In the genomic region with DNA sequence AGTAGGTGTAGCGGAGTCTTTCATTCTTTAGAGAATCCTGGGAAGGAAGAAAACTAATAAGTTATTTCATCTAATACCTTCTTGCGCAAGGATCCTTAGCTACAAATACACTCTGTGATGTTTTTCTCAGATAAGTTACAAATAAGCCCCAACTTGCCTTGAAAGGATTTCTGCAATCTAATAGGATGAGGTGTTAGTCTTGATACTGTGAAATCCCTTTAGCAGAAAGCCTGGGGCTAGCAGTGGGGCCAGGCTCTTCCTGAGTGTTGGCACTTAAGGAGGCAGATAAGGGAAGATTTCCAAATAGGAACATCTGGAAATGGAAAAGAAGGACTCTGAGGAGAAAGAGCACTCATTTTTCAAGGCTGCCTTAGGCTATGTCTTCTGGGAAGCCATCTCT, we compare ENCODE assay signal across 25 cellular contexts.
DNase-seq lines count a peak whose midpoint lies in the region; ATAC-seq and TF ChIP-seq lines count a peak whose summit lies in the region.
"Had no signal": no experiment of that assay in that cellular context is flagged by ENCODE, and none has a peak within 500 bp of the region (broad histone marks: within the 10 kb centered on the region; RNA-seq: fewer than 3 reads in every experiment).

No MANE protein-coding gene starts in this region.

- no peak overlapping the region for H3K4me2 ChIP-seq in mesendoderm (ENCODE audit: low read length)
- H3K4me2 ChIP-seq: BLaER1 treated with 17β-estradiol and CSF1 and Interleukin-3, amounts not matched to agents 10 nM and 100 nM; KMS-11 had no signal

- H3K27ac ChIP-seq in mesendoderm (ENCODE audit: low read depth, low read length): peak overlapping the region; percentile 76
- H3K27ac ChIP-seq in ascending aorta: no peak overlapping the region
- H3K27ac ChIP-seq: BLaER1 treated with 17β-estradiol and CSF1 and Interleukin-3, amounts not matched to agents 10 nM and 100 nM; HL-60; KMS-11; Peyer's patch had no signal

- peak overlapping the region; percentile 67 for H2BK15ac ChIP-seq in mesendoderm (replicated peaks; ENCODE audit: low read depth)

- CTCF ChIA-PET in activated CD8-positive, alpha-beta T cell treated with anti-CD3 and anti-CD28 coated beads for 36 hours (lab: Charles Lee): no interaction called here

- peak overlapping the region; percentile 57 for H3K4ac ChIP-seq in mesendoderm (ENCODE audit: low read depth, low read length)

- DNase-seq in GM04504 (ENCODE audit: low read depth) (peak; percentile 13), NCI-H82 treated with DMSO at 0.1 percent for 48 hours (lab: John Stamatoyannopoulos, UW; ENCODE audit: unreplicated experiment) (peak; percentile 90), epithelial cell of esophagus (ENCODE audit: low read depth) (peak; percentile 92), mesendoderm (peak; percentile 93), ascending aorta (ENCODE audit: low spot score in 2 of 2) (no peak)
- no peak for DNase-seq in stimulated activated naive CD4-positive, alpha-beta T cell (lab: John Stamatoyannopoulos, UW)
- DNase-seq in activated CD8-positive, alpha-beta T cell treated with anti-CD3 and anti-CD28 coated beads for 36 hours: no peak
- DNase-seq: ACHN; Caco-2; CD4-positive, alpha-beta memory T cell; DMS 273 treated with DMSO at 0.1 percent for 48 hours; DMS79 treated with DMSO at 0.1 percent for 48 hours; GOT3; HCEC 1CT; NCI-H1092 treated with DMSO at 0.1 percent for 48 hours; NCI-H1436 treated with DMSO at 0.1 percent for 48 hours; NCI-H1930; NCI-H510A; NK-92 treated with Interleukin-12 subunit alpha and Interleukin-12 subunit beta, amount 100 ng/mL, for 24 hours; Peyer's patch had no signal

- no peak overlapping the region for H4K8ac ChIP-seq in mesendoderm (ENCODE audit: low read depth, low read length)

- no peak overlapping the region for H3K9ac ChIP-seq in mesendoderm (ENCODE audit: low read length)
- H3K9ac ChIP-seq: BLaER1 treated with 17β-estradiol and CSF1 and Interleukin-3, amounts not matched to agents 10 nM and 100 nM; KMS-11 had no signal

- H3K9me3 ChIP-seq in ascending aorta: no peaks in the 10 kb centered on the region
- H3K9me3 ChIP-seq: BLaER1 treated with 17β-estradiol and CSF1 and Interleukin-3, amounts not matched to agents 10 nM and 100 nM; Caco-2; Peyer's patch had no signal

- H3K4me3 ChIP-seq in epithelial cell of esophagus (ENCODE audit: low read length) (no peak overlapping the region), mesendoderm (ENCODE audit: low read length) (no peak overlapping the region), ascending aorta (no peak overlapping the region)
- H3K4me3 ChIP-seq: BLaER1 treated with 17β-estradiol and CSF1 and Interleukin-3, amounts not matched to agents 10 nM and 100 nM; Peyer's patch had no signal

- no peaks in the 10 kb centered on the region for H3K79me1 ChIP-seq in mesendoderm (ENCODE audit: low read length)

- peak overlapping the region; percentile 84 for H2BK120ac ChIP-seq in mesendoderm (ENCODE audit: low read depth, low read length)

- no peaks in the 10 kb centered on the region for H3K27me3 Mint-ChIP-seq in activated CD8-positive, alpha-beta T cell treated with anti-CD3 and anti-CD28 coated beads for 36 hours
- H3K27me3 Mint-ChIP-seq: CD4-positive, alpha-beta memory T cell had no signal

- H3K36me3 ChIP-seq in mesendoderm (ENCODE audit: control insufficient read depth, insufficient read depth, low read length) (no peaks in the 10 kb centered on the region), ascending aorta (no peaks in the 10 kb centered on the region)
- H3K36me3 ChIP-seq: BLaER1 treated with 17β-estradiol and CSF1 and Interleukin-3, amounts not matched to agents 10 nM and 100 nM; Peyer's patch had no signal

- H3K9me3 Mint-ChIP-seq in activated CD8-positive, alpha-beta T cell treated with anti-CD3 and anti-CD28 coated beads for 36 hours: no peaks in the 10 kb centered on the region

- intact Hi-C loops in activated CD8-positive, alpha-beta T cell treated with anti-CD3 and anti-CD28 coated beads for 36 hours (cut with micrococcal nuclease): no loop called here
- intact Hi-C loops in ascending aorta (cut with DNase I): no loop called here

- no peak for ATAC-seq in activated CD8-positive, alpha-beta T cell treated with anti-CD3 and anti-CD28 coated beads for 36 hours
- no peak for ATAC-seq in GM18498 (IDR thresholded peaks at IDR 0.05; ENCODE audit: unreplicated experiment)
- ATAC-seq: Right ventricle myocardium inferior had no signal

- no peak overlapping the region for H2AK5ac ChIP-seq in mesendoderm (ENCODE audit: low read length)

- no peaks in the 10 kb centered on the region for H3K27me3 ChIP-seq in mesendoderm (ENCODE audit: insufficient read depth, low read length, poor library complexity)
- H3K27me3 ChIP-seq in ascending aorta: no peaks in the 10 kb centered on the region
- H3K27me3 ChIP-seq: BLaER1 treated with 17β-estradiol and CSF1 and Interleukin-3, amounts not matched to agents 10 nM and 100 nM; Peyer's patch had no signal

- no CpG with 5 or more reads among the region's 2 CpGs for WGBS in mesendoderm (ENCODE audit: extremely low coverage, insufficient coverage, low lambda C conversion rate)

- no peak overlapping the region for H4K5ac ChIP-seq in mesendoderm (ENCODE audit: low read length)

- H3K36me3 Mint-ChIP-seq in activated CD8-positive, alpha-beta T cell treated with anti-CD3 and anti-CD28 coated beads for 36 hours (ENCODE audit: low read depth): no peaks in the 10 kb centered on the region
- H3K36me3 Mint-ChIP-seq: CD4-positive, alpha-beta memory T cell had no signal

- H3K4me1 ChIP-seq in mesendoderm (ENCODE audit: control insufficient read depth, low read depth, low read length) (peaks cover 17% of the 10 kb centered on the region), ascending aorta (no peaks in the 10 kb centered on the region)
- H3K4me1 ChIP-seq: BLaER1 treated with 17β-estradiol and CSF1 and Interleukin-3, amounts not matched to agents 10 nM and 100 nM; Caco-2; Peyer's patch had no signal

- peak overlapping the region; percentile 83 for H2BK5ac ChIP-seq in mesendoderm (ENCODE audit: low read length)

- no peaks in the 10 kb centered on the region for H3K4me1 Mint-ChIP-seq in activated CD8-positive, alpha-beta T cell treated with anti-CD3 and anti-CD28 coated beads for 36 hours (ENCODE audit: low read depth)
- H3K4me1 Mint-ChIP-seq: CD4-positive, alpha-beta memory T cell had no signal

- no peak overlapping the region for H3K23ac ChIP-seq in mesendoderm (ENCODE audit: low read length)

- TF ChIP-seq CTCF in epithelial cell of esophagus (IDR thresholded peaks at IDR 0.05; ENCODE audit: insufficient read depth, low read depth, low read length, missing control alignments) (no peak), ascending aorta (IDR thresholded peaks at IDR 0.05) (no peak)
- no peak for TF ChIP-seq CTCF in activated CD8-positive, alpha-beta T cell treated with anti-CD3 and anti-CD28 coated beads for 36 hours (IDR thresholded peaks at IDR 0.05)

- H3K56ac ChIP-seq in mesendoderm (ENCODE audit: low read length): peak overlapping the region; percentile 17

- H3K79me2 ChIP-seq in mesendoderm (ENCODE audit: control insufficient read depth, insufficient read depth, low read length): no peaks in the 10 kb centered on the region

- POLR2A ChIA-PET in activated CD8-positive, alpha-beta T cell treated with anti-CD3 and anti-CD28 coated beads for 36 hours (lab: Charles Lee): no interaction called here

- H3K4me3 Mint-ChIP-seq in activated CD8-positive, alpha-beta T cell treated with anti-CD3 and anti-CD28 coated beads for 36 hours: no peak overlapping the region
- H3K4me3 Mint-ChIP-seq: CD4-positive, alpha-beta memory T cell had no signal

- H3K18ac ChIP-seq in mesendoderm (ENCODE audit: low read length): peak overlapping the region; percentile 70

- no peak overlapping the region for H3K27ac Mint-ChIP-seq in activated CD8-positive, alpha-beta T cell treated with anti-CD3 and anti-CD28 coated beads for 36 hours
- H3K27ac Mint-ChIP-seq: CD4-positive, alpha-beta memory T cell had no signal

Comparison
In these comparisons a context has a peak if more than half of its experiments do, and no peak if none do; other contexts are left out.
1. DNase-seq: peak in GM04504 (single experiment), NCI-H82 treated with DMSO at 0.1 percent for 48 hours (single experiment), epithelial cell of esophagus (single experiment) and mesendoderm (single experiment); none in stimulated activated naive CD4-positive, alpha-beta T cell (0 of 6), activated CD8-positive, alpha-beta T cell treated with anti-CD3 and anti-CD28 coated beads for 36 hours (single experiment) and ascending aorta (0 of 2).